Comparison of ENCODE assay signal across 26 cellular contexts in genomic region chr3:65537109-65537508, GRCh38.
"Had no signal": no experiment of that assay in that cellular context is flagged by ENCODE, and none has a peak within 500 bp of the region (broad histone marks: within the 10 kb centered on the region; RNA-seq: fewer than 3 reads in every experiment).

No MANE protein-coding gene starts in this region.

- DNase-seq: cortex of kidney; effector CD8-positive, alpha-beta T cell; effector memory CD8-positive, alpha-beta T cell; endodermal cell; erythroblast; esophagus squamous epithelium; foreskin fibroblast; foreskin melanocyte; gastrocnemius medialis; glutamatergic neuron; head of caudate nucleus; heart right ventricle; hippocampal formation; left cardiac atrium; left lung; left ventricle myocardium superior; lower lobe of right lung; mesenchymal stem cell; mucosa of descending colon; naive B cell; naive thymus-derived CD8-positive, alpha-beta T cell had no signal

- H3K27me3 ChIP-seq: esophagus squamous epithelium, gastrocnemius medialis, heart right ventricle, left lung had no signal

- H3K4me3 ChIP-seq: esophagus squamous epithelium, gastrocnemius medialis, heart right ventricle, left lung, lower lobe of right lung, mucosa of descending colon had no signal

- H3K36me3 ChIP-seq: esophagus squamous epithelium, gastrocnemius medialis, heart right ventricle, left lung, lower lobe of right lung had no signal

- H3K4me1 ChIP-seq: esophagus squamous epithelium, left lung had no signal

- FAIRE-seq: endometrium, islet of Langerhans, keratinocyte had no signal

- H3K9me3 ChIP-seq: esophagus squamous epithelium, gastrocnemius medialis, left lung, lower lobe of right lung, mucosa of descending colon had no signal

- ATAC-seq: effector memory CD8-positive, alpha-beta T cell; esophagus mucosa; gastrocnemius medialis; heart right ventricle; left cardiac atrium; left lung; left ventricle myocardium superior; lower lobe of right lung; mucosa of descending colon; naive thymus-derived CD8-positive, alpha-beta T cell had no signal

- H3K27ac ChIP-seq: epithelial cell of prostate, esophagus squamous epithelium, gastrocnemius medialis, heart right ventricle, left lung, lower lobe of right lung had no signal
